Comparison of ENCODE assay signal across 17 cellular contexts in genomic region chr10:11871470-11871869, GRCh38. TPM values are rescaled to one million over a fixed set of nuclear protein-coding genes. Genes with fewer than 3 reads are reported as not detected.
DNase-seq lines count a peak whose midpoint lies in the region; ATAC-seq and TF ChIP-seq lines count a peak whose summit lies in the region.
"Had no signal": no experiment of that assay in that cellular context is flagged by ENCODE, and none has a peak within 500 bp of the region (broad histone marks: within the 10 kb centered on the region; RNA-seq: fewer than 3 reads in every experiment).

No MANE protein-coding gene starts in this region.

- H4K20me1 ChIP-seq in BLaER1, result no peaks in the 10 kb centered on the region
- H4K20me1 ChIP-seq in PC-9 (ENCODE audit: insufficient read depth), result no peaks in the 10 kb centered on the region
- no peaks in the 10 kb centered on the region for H4K20me1 ChIP-seq in osteoblast (ENCODE audit: insufficient read depth, low read length)
- H4K20me1 ChIP-seq in GM23338 (replicated peaks; ENCODE audit: insufficient read depth), result no peaks in the 10 kb centered on the region

- POLR2A ChIA-PET in PC-9 (lab: Charles Lee; ENCODE audit: unreplicated experiment), result no interaction called here

- H2AFZ ChIP-seq in PC-9, result no peak overlapping the region
- no peak overlapping the region for H2AFZ ChIP-seq in osteoblast (ENCODE audit: low read length)
- H2AFZ ChIP-seq in GM23338, result no peak overlapping the region

- peaks cover 8% of the 10 kb centered on the region for H3K36me3 Mint-ChIP-seq in effector memory CD8-positive, alpha-beta T cell (ENCODE audit: insufficient read depth)
- H3K36me3 Mint-ChIP-seq in GM23338 (ENCODE audit: low read depth), result no peaks in the 10 kb centered on the region
- H3K36me3 Mint-ChIP-seq: activated CD8-positive, alpha-beta memory T cell treated with anti-CD3 and anti-CD28 coated beads, Interleukin-2, amount 10 ng/mL, durations not matched to agents 7 days and 5 days had no signal

- H3K27me3 ChIP-seq in BLaER1 (no peaks in the 10 kb centered on the region), PC-9 (ENCODE audit: insufficient read depth, low read depth) (no peaks in the 10 kb centered on the region), osteoblast (ENCODE audit: insufficient read depth, low read length) (no peaks in the 10 kb centered on the region), GM23338 (ENCODE audit: insufficient read depth) (peaks cover 32% of the 10 kb centered on the region), mesendoderm (ENCODE audit: insufficient read depth, low read length, poor library complexity) (no peaks in the 10 kb centered on the region)
- H3K27me3 ChIP-seq: pancreas, thyroid gland had no signal

- no peaks in the 10 kb centered on the region for H3K27me3 Mint-ChIP-seq in effector memory CD8-positive, alpha-beta T cell
- H3K27me3 Mint-ChIP-seq in GM23338 (ENCODE audit: insufficient read depth, low read depth, poor library complexity), result peaks cover 3% of the 10 kb centered on the region

- peaks cover 8 to 23% of the 10 kb centered on the region in 2 donors for H3K4me1 Mint-ChIP-seq in effector memory CD8-positive, alpha-beta T cell (ENCODE audit: low read depth in 2 of 2)
- H3K4me1 Mint-ChIP-seq in GM23338, result peaks cover 49% of the 10 kb centered on the region

- H3K9me3 ChIP-seq in BLaER1, result no peaks in the 10 kb centered on the region
- H3K9me3 ChIP-seq in PC-9 (ENCODE audit: insufficient read depth, low read depth), result no peaks in the 10 kb centered on the region
- H3K9me3 ChIP-seq in osteoblast (ENCODE audit: low read depth, low read length), result no peaks in the 10 kb centered on the region
- H3K9me3 ChIP-seq: mucosa of descending colon, pancreas, thyroid gland had no signal

- H2BK15ac ChIP-seq in mesendoderm (replicated peaks; ENCODE audit: low read depth), result no peak overlapping the region

- peaks cover 8% of the 10 kb centered on the region; the same call in 1 of the 2 replicates for H3K79me2 ChIP-seq in PC-9 (ENCODE audit: low read depth)
- H3K79me2 ChIP-seq in osteoblast (ENCODE audit: insufficient read depth, low read length), result no peaks in the 10 kb centered on the region
- no peaks in the 10 kb centered on the region for H3K79me2 ChIP-seq in GM23338 (replicated peaks; ENCODE audit: insufficient read depth)
- no peaks in the 10 kb centered on the region for H3K79me2 ChIP-seq in mesendoderm (ENCODE audit: control insufficient read depth, insufficient read depth, low read length)

- H3K79me1 ChIP-seq in mesendoderm (ENCODE audit: low read length), result no peaks in the 10 kb centered on the region

- H3K4me3 ChIP-seq in BLaER1 (peak overlapping the region; percentile 31; the same call in 1 of the 2 replicates), PC-9 (no peak overlapping the region), osteoblast (ENCODE audit: insufficient read depth, low read length) (no peak overlapping the region), GM23338 (no peak overlapping the region), mesendoderm (ENCODE audit: low read length) (no peak overlapping the region)
- H3K4me3 ChIP-seq: mucosa of descending colon, pancreas, thyroid gland had no signal

- no peak overlapping the region for H4K5ac ChIP-seq in mesendoderm (ENCODE audit: low read length)

- intact Hi-C loops in PC-9 (cut with micrococcal nuclease; ENCODE audit: unreplicated experiment), result no loop called here

- H2BK5ac ChIP-seq in mesendoderm (ENCODE audit: low read length), result no peak overlapping the region

- no peak overlapping the region for H3K23ac ChIP-seq in mesendoderm (ENCODE audit: low read length)

- H3K27ac ChIP-seq in BLaER1 (0 out of 2 replicates have a peak overlapping the region, but pooled peaks have one; percentile 14), PC-9 (peak overlapping the region; percentile 100; the same call in 1 of the 2 replicates), osteoblast (ENCODE audit: low read depth, low read length) (no peak overlapping the region), GM23338 (ENCODE audit: low read depth) (no peak overlapping the region), mesendoderm (ENCODE audit: low read depth, low read length) (no peak overlapping the region)
- H3K27ac ChIP-seq: pancreas had no signal

- no peak overlapping the region for H4K8ac ChIP-seq in mesendoderm (ENCODE audit: low read depth, low read length)

- H3K27ac Mint-ChIP-seq in effector memory CD8-positive, alpha-beta T cell, result peak overlapping the region in 1 of 2 donors; percentile 29
- H3K27ac Mint-ChIP-seq in GM23338, result no peak overlapping the region
- H3K27ac Mint-ChIP-seq: activated CD8-positive, alpha-beta memory T cell treated with anti-CD3 and anti-CD28 coated beads, Interleukin-2, amount 10 ng/mL, durations not matched to agents 7 days and 5 days had no signal

- H3K36me3 ChIP-seq in BLaER1, result peaks cover 35% of the 10 kb centered on the region
- H3K36me3 ChIP-seq in PC-9 (ENCODE audit: low read depth), result 0 out of 2 replicates have a peak, but pooled peaks cover 9% of the 10 kb centered on the region
- H3K36me3 ChIP-seq in osteoblast (ENCODE audit: insufficient read depth, low read length), result no peaks in the 10 kb centered on the region
- no peaks in the 10 kb centered on the region for H3K36me3 ChIP-seq in GM23338 (ENCODE audit: insufficient read depth)
- no peaks in the 10 kb centered on the region for H3K36me3 ChIP-seq in mesendoderm (ENCODE audit: control insufficient read depth, insufficient read depth, low read length)
- H3K36me3 ChIP-seq: thyroid gland had no signal

- no peak overlapping the region for H2AK5ac ChIP-seq in mesendoderm (ENCODE audit: low read length)

- no peak overlapping the region for H3K56ac ChIP-seq in mesendoderm (ENCODE audit: low read length)

- no peak overlapping the region for H3K4ac ChIP-seq in mesendoderm (ENCODE audit: low read depth, low read length)

- H3K9me2 ChIP-seq in PC-9 (ENCODE audit: insufficient read depth) (no peaks in the 10 kb centered on the region), GM23338 (ENCODE audit: insufficient read depth) (no peaks in the 10 kb centered on the region)

- H3K9ac ChIP-seq in BLaER1, result peak overlapping the region; percentile 42; the same call in 1 of the 2 replicates
- no peak overlapping the region for H3K9ac ChIP-seq in mesendoderm (ENCODE audit: low read length)

- no peak overlapping the region for H3K18ac ChIP-seq in mesendoderm (ENCODE audit: low read length)

- H3F3A ChIP-seq in PC-9 (ENCODE audit: insufficient read depth, low read depth) (peaks cover 59% of the 10 kb centered on the region), GM23338 (replicated peaks; ENCODE audit: low read depth) (peaks cover 4% of the 10 kb centered on the region)

- DNase-seq in PC-9 (peak in 1 of 2 experiments; percentile 15), osteoblast (ENCODE audit: insufficient read length, low spot score, missing footprints) (peak; percentile 62), GM23338 (ENCODE audit: low spot score) (no peak), mesendoderm (no peak)
- no peak for DNase-seq in effector memory CD8-positive, alpha-beta T cell
- DNase-seq: activated CD8-positive, alpha-beta memory T cell treated with anti-CD3 and anti-CD28 coated beads, Interleukin-2, amount 10 ng/mL, durations not matched to agents 7 days and 5 days; kidney; mucosa of descending colon; NCI-H1930; NCI-H526; PC-3; stimulated activated CD4-positive, alpha-beta T cell treated with anti-CD3 and anti-CD28 coated beads, Interleukin-1b, Interleukin-23, amount 100 ng/mL, for 48 hours; thyroid gland had no signal

- TF ChIP-seq CTCF in PC-9 (conservative IDR thresholded peaks at IDR 0.05) (no peak), osteoblast (IDR thresholded peaks at IDR 0.05; ENCODE audit: extremely low read depth, low read depth, low read length) (no peak), GM23338 (conservative IDR thresholded peaks at IDR 0.05; ENCODE audit: low read depth in 2 of 2) (no peak)

- peak overlapping the region; percentile 7 for H3K4me3 Mint-ChIP-seq in effector memory CD8-positive, alpha-beta T cell
- H3K4me3 Mint-ChIP-seq in GM23338, result no peak overlapping the region
- H3K4me3 Mint-ChIP-seq: activated CD8-positive, alpha-beta memory T cell treated with anti-CD3 and anti-CD28 coated beads, Interleukin-2, amount 10 ng/mL, durations not matched to agents 7 days and 5 days had no signal

- CTCF ChIA-PET in PC-9 (lab: Charles Lee), result no interaction called here

- H2BK120ac ChIP-seq in mesendoderm (ENCODE audit: low read depth, low read length), result no peak overlapping the region

- WGBS in mesendoderm (ENCODE audit: extremely low coverage, insufficient coverage, low lambda C conversion rate), result no CpG with 5 or more reads among the region's 9 CpGs

- ATAC-seq in effector memory CD8-positive, alpha-beta T cell (replicated peaks), result peak; percentile 45
- ATAC-seq in GM19467 (IDR thresholded peaks at IDR 0.05; ENCODE audit: unreplicated experiment) (no peak), GM19455 (IDR thresholded peaks at IDR 0.05; ENCODE audit: unreplicated experiment) (no peak), GM23338 (no peak)
- ATAC-seq: activated CD8-positive, alpha-beta memory T cell treated with anti-CD3 and anti-CD28 coated beads, Interleukin-2, amount 10 ng/mL, durations not matched to agents 7 days and 5 days; mucosa of descending colon; pancreas; PC-3 had no signal

- H3K9me3 Mint-ChIP-seq in effector memory CD8-positive, alpha-beta T cell, result no peaks in the 10 kb centered on the region
- no peaks in the 10 kb centered on the region for H3K9me3 Mint-ChIP-seq in GM23338

- H3K4me2 ChIP-seq in BLaER1 (peak overlapping the region; percentile 78), PC-9 (no peak overlapping the region), osteoblast (ENCODE audit: insufficient read depth, low read length) (no peak overlapping the region), GM23338 (no peak overlapping the region), mesendoderm (ENCODE audit: low read length) (no peak overlapping the region)

- BruUV-seq in PC-9 (replicated peaks; lab: Mats Ljungman, UMichigan), result no TSS peak

- peaks cover 63% of the 10 kb centered on the region for H3K4me1 ChIP-seq in BLaER1
- H3K4me1 ChIP-seq in PC-9 (replicated peaks; ENCODE audit: insufficient read depth), result peaks cover 34% of the 10 kb centered on the region
- peaks cover 18% of the 10 kb centered on the region for H3K4me1 ChIP-seq in osteoblast (ENCODE audit: insufficient read depth, low read length)
- H3K4me1 ChIP-seq in GM23338 (ENCODE audit: insufficient read depth), result peaks cover 30% of the 10 kb centered on the region
- H3K4me1 ChIP-seq in mesendoderm (ENCODE audit: control insufficient read depth, low read depth, low read length), result peaks cover 6% of the 10 kb centered on the region

RNA-seq across cellular contexts. Expression of gene PROSER2, which starts 48.3 kb away (rescaled TPM):
- total RNA-seq in PC-9 (2021) (66.6 and 87.5 TPM in 2 replicates), osteoblast (4.4 and 6.9 TPM in 2 replicates)
- total RNA-seq in GM23338 (2014; rRNA removed; shearing (Covaris generic)), result 5.6 and 10.8 TPM in 2 replicates
- polyA plus RNA-seq in GM23338 (2016; fragmentation: Nextera tagmentation; extraction: Ambion mirVana), result 3.7 and 4.2 TPM in 2 replicates
- polyA plus RNA-seq in mesendoderm (2013, experiment 1 of 2), result 9.8 TPM
- polyA plus RNA-seq in mesendoderm (2013, experiment 2 of 2), result 9.5 TPM

Comparison
In these comparisons a context has a peak if more than half of its experiments do, and no peak if none do; other contexts are left out.
1. H3K27ac ChIP-seq: peak in BLaER1 (single experiment) and PC-9 (single experiment); none in osteoblast (single experiment), GM23338 (single experiment) and mesendoderm (single experiment).